In the genomic region with DNA sequence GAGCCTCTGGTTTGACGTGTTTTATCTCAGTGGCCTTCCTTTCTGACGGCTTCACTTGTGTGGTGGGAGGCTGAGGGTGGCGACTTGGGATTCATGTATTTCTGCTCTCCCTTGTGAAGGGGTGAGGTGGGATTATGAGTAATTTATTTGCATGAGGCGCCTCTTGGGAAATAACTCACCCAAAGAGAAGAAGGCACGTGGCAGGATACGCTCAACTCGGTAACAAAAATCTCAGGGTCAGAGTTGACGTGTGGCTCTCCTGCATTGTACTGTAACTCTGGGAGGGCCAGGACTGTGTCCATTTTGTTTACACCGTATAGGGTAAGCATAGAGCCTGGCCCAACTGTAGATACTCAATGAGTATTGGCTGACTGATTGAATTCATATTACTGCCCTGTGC, we compare ENCODE assay signal across 1 cellular context.
TF ChIP-seq lines count a peak whose summit lies in the region.

No MANE protein-coding gene starts in this region.

TF ChIP-seq in K562, 482 proteins besides CTCF, POLR2A, EP300 and RAD21:
- TF ChIP-seq HNRNPL (IDR thresholded peaks at IDR 0.05; ENCODE audit: low read depth, low read length): no peak
